ENCODE assay signal across 17 cellular contexts in genomic region chr17:52986056-52986662, GRCh38.
"Had no signal": no experiment of that assay in that cellular context is flagged by ENCODE, and none has a peak within 500 bp of the region (broad histone marks: within the 10 kb centered on the region; RNA-seq: fewer than 3 reads in every experiment).

No MANE protein-coding gene starts in this region.

- H3K27ac Mint-ChIP-seq: activated T-helper 1 cell treated with anti-CD3 and anti-CD28 coated beads, Interleukin-12 subunit alpha, Interleukin-12 subunit beta, Interleukin-2, Interleukin-4 antibody, amounts not matched to agents 30 ng/mL and 10 ng/mL and 1 ng/mL, durations not matched to agents 14 hours and 24 hours and 36 hours; T-cell had no signal

- FAIRE-seq: astrocyte, colon had no signal

- H3K4me1 ChIP-seq: gastrocnemius medialis, parathyroid adenoma, stomach had no signal

- H3K9me3 ChIP-seq: gastrocnemius medialis, stomach, thoracic aorta had no signal

- H3K36me3 Mint-ChIP-seq: T-cell had no signal

- H3K4me1 Mint-ChIP-seq: neural crest cell, T-cell had no signal

- H3K27me3 ChIP-seq: cardiac muscle cell, gastrocnemius medialis, stomach had no signal

- H3K4me3 ChIP-seq: cardiac muscle cell, gastrocnemius medialis, skin epidermis, stomach, thoracic aorta had no signal

- H3K4me3 Mint-ChIP-seq: activated T-helper 1 cell treated with anti-CD3 and anti-CD28 coated beads, Interleukin-12 subunit alpha, Interleukin-12 subunit beta, Interleukin-2, Interleukin-4 antibody, amounts not matched to agents 30 ng/mL and 10 ng/mL and 1 ng/mL, durations not matched to agents 14 hours and 24 hours and 36 hours; neural crest cell; T-cell had no signal

- H3K36me3 ChIP-seq: cardiac muscle cell, gastrocnemius medialis, stomach, thoracic aorta had no signal

- ATAC-seq: gastrocnemius medialis, left lobe of liver, T-cell had no signal

- H3K27ac ChIP-seq: cardiac muscle cell, gastrocnemius medialis, parathyroid adenoma, skin epidermis, stomach, thoracic aorta had no signal

- H3K27me3 Mint-ChIP-seq: T-cell had no signal

- DNase-seq: activated CD4-positive, alpha-beta T cell treated with anti-CD3 and anti-CD28 coated beads for 4 hours; activated naive CD4-positive, alpha-beta T cell; gastrocnemius medialis; mesenchymal stem cell; stimulated activated CD4-positive, alpha-beta T cell treated with anti-CD3 and anti-CD28 coated beads, Interleukin-4, amount 100 ng/mL, for 4 hours; stomach; T-cell; T1000 had no signal

- H3K9ac ChIP-seq: parathyroid adenoma had no signal
